31 cellular contexts compared by ENCODE assay signal in genomic region chr1:207658904-207659485, GRCh38. TPM values are rescaled to one million over a fixed set of nuclear protein-coding genes. Genes with fewer than 3 reads are reported as not detected.
"Had no signal": no experiment of that assay in that cellular context is flagged by ENCODE, and none has a peak within 500 bp of the region (broad histone marks: within the 10 kb centered on the region; RNA-seq: fewer than 3 reads in every experiment).

No MANE protein-coding gene starts in this region.

- H3K27ac Mint-ChIP-seq: mesothelial cell of epicardium; nephron; progenitor cell of endocrine pancreas; stimulated activated naive CD8-positive, alpha-beta T cell treated with anti-CD3 and anti-CD28 coated beads, Interleukin-15, amount 100 ng/mL, for 72 hours; type B pancreatic cell had no signal

- H3K4me3 ChIP-seq: hepatocyte, left ventricle myocardium inferior, lung, right atrium auricular region, right lobe of liver, smooth muscle cell, tibial nerve, vagina had no signal

- H3K9ac ChIP-seq: parathyroid adenoma had no signal

- H2AFZ ChIP-seq: hepatocyte, parathyroid adenoma had no signal

- H3K4me1 ChIP-seq: left ventricle myocardium inferior, parathyroid adenoma, right atrium auricular region, right lobe of liver, tibial nerve, vagina had no signal

- H3K36me3 ChIP-seq: left ventricle myocardium inferior, neutrophil, right atrium auricular region, right lobe of liver, tibial nerve, vagina had no signal

- H3K4me3 Mint-ChIP-seq: mesothelial cell of epicardium; nephron; neural crest cell; stimulated activated naive CD8-positive, alpha-beta T cell treated with anti-CD3 and anti-CD28 coated beads, Interleukin-15, amount 100 ng/mL, for 72 hours; type B pancreatic cell had no signal

- H3K36me3 Mint-ChIP-seq: type B pancreatic cell had no signal

- H3K4me1 Mint-ChIP-seq: mesothelial cell of epicardium; naive B cell; nephron; neural crest cell; stimulated activated naive CD8-positive, alpha-beta T cell treated with anti-CD3 and anti-CD28 coated beads, Interleukin-15, amount 100 ng/mL, for 72 hours had no signal

- ATAC-seq: stimulated activated naive CD8-positive, alpha-beta T cell treated with anti-CD3 and anti-CD28 coated beads, Interleukin-15, amount 100 ng/mL, for 72 hours had no signal

- H3K27me3 Mint-ChIP-seq: progenitor cell of endocrine pancreas had no signal

- H3K9me3 ChIP-seq: neutrophil, right atrium auricular region, right lobe of liver, vagina had no signal

- DNase-seq: islet precursor cell; left ventricle myocardium inferior; mesendoderm; naive B cell; occipital lobe; right lobe of liver; stimulated activated CD4-positive, alpha-beta T cell treated with anti-CD3 and anti-CD28 coated beads, Interleukin-2, amount 100 ng/mL, for 24 hours; stimulated activated CD4-positive, alpha-beta T cell treated with anti-CD3 and anti-CD28 coated beads, Interleukin-4, amount 100 ng/mL, for 1 hour; stimulated activated naive CD4-positive, alpha-beta T cell treated with Interleukin-2 at 50 U/mL for 16 hours; stimulated activated naive CD8-positive, alpha-beta T cell treated with anti-CD3 and anti-CD28 coated beads, Interleukin-15, amount 100 ng/mL, for 72 hours; substantia nigra had no signal

- H3K27me3 ChIP-seq: hepatocyte, right atrium auricular region, right lobe of liver, vagina had no signal

- H3K4me2 ChIP-seq: hepatocyte, smooth muscle cell had no signal

- H3K27ac ChIP-seq: hepatocyte, left ventricle myocardium inferior, neutrophil, parathyroid adenoma, right atrium auricular region, right lobe of liver, tibial nerve, vagina had no signal

- H3K9me3 Mint-ChIP-seq: type B pancreatic cell had no signal

RNA-seq across cellular contexts. Expression of gene CR1L, which starts 14.1 kb away (rescaled TPM):
- total RNA-seq: hepatocyte, kidney epithelial cell, left ventricle myocardium inferior, lower leg skin, mesothelial cell of epicardium, neural crest cell, osteocyte, progenitor cell of endocrine pancreas, pulmonary artery endothelial cell, renal cortical epithelial cell, right atrium auricular region, smooth muscle cell, temporal lobe, vagina had no signal
- polyA plus RNA-seq: hepatocyte, urinary bladder had no signal
